ENCODE assay signal across 1 cellular context in the genomic region with DNA sequence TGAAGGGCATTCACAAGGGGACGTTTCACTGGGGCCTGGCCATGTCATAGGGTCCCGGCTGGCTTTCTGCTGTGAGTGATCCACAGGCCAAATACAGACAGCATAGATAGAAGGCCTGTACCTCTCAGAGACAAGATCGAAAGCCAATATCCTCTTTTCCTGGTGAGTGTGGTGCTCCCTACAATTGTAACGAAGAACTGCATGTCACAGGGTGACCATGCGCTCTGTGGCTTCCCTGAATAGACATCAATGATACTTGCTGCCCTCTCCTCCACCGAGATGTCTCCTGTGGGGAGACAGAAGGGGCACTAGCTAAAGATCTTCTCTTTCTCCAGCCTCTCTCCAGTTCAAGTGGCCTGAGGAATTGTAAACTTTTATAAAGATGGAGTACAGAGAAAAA.
TF ChIP-seq lines count a peak whose summit lies in the region.

No MANE protein-coding gene starts in this region.

TF ChIP-seq in H1, 55 proteins besides CTCF, POLR2A, EP300 and RAD21 (continued from another document):
- TF ChIP-seq ATF2 (IDR thresholded peaks at IDR 0.05; ENCODE audit: low read length) (no peak), YY1 (IDR thresholded peaks at IDR 0.05; ENCODE audit: low read depth, low read length) (no peak)
